Comparison of ENCODE assay signal across 11 cellular contexts in genomic region chr1:67791686-67792475, GRCh38. TPM values are rescaled to one million over a fixed set of nuclear protein-coding genes. Genes with fewer than 3 reads are reported as not detected.
DNase-seq lines count a peak whose midpoint lies in the region; ATAC-seq and TF ChIP-seq lines count a peak whose summit lies in the region.
"Had no signal": no experiment of that assay in that cellular context is flagged by ENCODE, and none has a peak within 500 bp of the region (broad histone marks: within the 10 kb centered on the region; RNA-seq: fewer than 3 reads in every experiment).

No MANE protein-coding gene starts in this region.

- no peak for TF ChIP-seq CTCF in WTC11 (IDR thresholded peaks at IDR 0.05)

- H3K4me1 Mint-ChIP-seq in WTC11: peaks cover 53% of the 10 kb centered on the region

- CTCF ChIA-PET in WTC11 (lab: Charles Lee): no interaction called here

- H3K9me3 Mint-ChIP-seq in WTC11: peaks cover 7% of the 10 kb centered on the region

- POLR2A ChIA-PET in WTC11 (lab: Charles Lee): no interaction called here

- H3K27me3 Mint-ChIP-seq in WTC11 (ENCODE audit: low read depth): no peaks in the 10 kb centered on the region

- H3F3A ChIP-seq in GM23248 (ENCODE audit: insufficient read depth): peaks cover 62% of the 10 kb centered on the region

- H3K4me1 ChIP-seq in GM23248 (ENCODE audit: insufficient read depth): peaks cover 69% of the 10 kb centered on the region
- H3K4me1 ChIP-seq in skeletal muscle tissue (ENCODE audit: control insufficient read depth in 3 of 3, insufficient read depth in 3 of 3, low read length in 3 of 3): peaks cover 20 to 31% (median 20%) of the 10 kb centered on the region in 3 donors

- no peaks in the 10 kb centered on the region for H3K27me3 ChIP-seq in GM23248 (replicated peaks; ENCODE audit: insufficient read depth)
- H3K27me3 ChIP-seq in skeletal muscle tissue (ENCODE audit: control insufficient read depth in 3 of 3, insufficient read depth in 3 of 3, low read length in 3 of 3): no peaks in the 10 kb centered on the region
- H3K27me3 ChIP-seq: neutrophil had no signal

- H4K20me1 ChIP-seq in GM23248 (ENCODE audit: insufficient read depth): no peaks in the 10 kb centered on the region

- peak overlapping the region; percentile 11 for H3K27ac Mint-ChIP-seq in WTC11

- H2AFZ ChIP-seq in GM23248: no peak overlapping the region

- in situ Hi-C loops in GM23248 (cut with MboI): no loop called here

- WGBS in GM23248 (ENCODE audit: low coverage in 1 of 2, low lambda C conversion rate in 2 of 2, missing lambda C conversion rate in 2 of 2), 2 experiments: 4% methylated on average over 8 of the region's 8 CpGs

- peak; percentile 94 for DNase-seq in GM23248
- DNase-seq in WTC11 (ENCODE audit: low spot score): no peak
- DNase-seq in glomerular visceral epithelial cell (ENCODE audit: extremely low spot score): peak; percentile 95
- no peak for DNase-seq in mucosa of gallbladder (ENCODE audit: low spot score)
- DNase-seq in activated CD4-positive, alpha-beta T cell treated with anti-CD3 and anti-CD28 coated beads for 1 hour: no peak
- no peak for DNase-seq in stimulated activated CD4-positive, alpha-beta T cell treated with anti-CD3 and anti-CD28 coated beads, Interleukin-15, amount 100 ng/mL, for 24 hours
- DNase-seq in RPMI8226: no peak
- DNase-seq: activated CD4-positive, alpha-beta T cell treated with anti-CD3 and anti-CD28 coated beads, Interleukin-2, amount 50 U/mL, for 4 hours; NCI-H2029 treated with DMSO at 0.1 percent for 48 hours had no signal

- H3K27ac ChIP-seq in GM23248 (peak overlapping the region; percentile 88), skeletal muscle tissue (ENCODE audit: low read depth, low read length) (peak overlapping the region; percentile 11)
- H3K27ac ChIP-seq: neutrophil had no signal

- H3K9ac ChIP-seq in GM23248 (peak overlapping the region; percentile 69), skeletal muscle tissue (ENCODE audit: low read depth in 1 of 3, low read length in 3 of 3) (no peak overlapping the region)

- H3K4me3 Mint-ChIP-seq in WTC11: no peak overlapping the region

- H3K4me2 ChIP-seq in GM23248 (ENCODE audit: unreplicated experiment): peak overlapping the region; percentile 81

- no peaks in the 10 kb centered on the region for H3K9me2 ChIP-seq in GM23248 (ENCODE audit: insufficient read depth)

- H3K9me3 ChIP-seq in GM23248 (ENCODE audit: low read depth) (no peaks in the 10 kb centered on the region), skeletal muscle tissue (ENCODE audit: control insufficient read depth in 3 of 3, low read length in 3 of 3) (no peaks in the 10 kb centered on the region)
- H3K9me3 ChIP-seq: neutrophil had no signal

- peaks cover 3% of the 10 kb centered on the region; the same call in 1 of the 2 replicates for H3K36me3 Mint-ChIP-seq in WTC11

- ATAC-seq in WTC11: peak; percentile 31; the same call in 1 of the 2 replicates

- H3K79me2 ChIP-seq in GM23248 (ENCODE audit: insufficient read depth): peaks cover 91% of the 10 kb centered on the region

- H3K36me3 ChIP-seq in GM23248 (ENCODE audit: low read depth): no peaks in the 10 kb centered on the region
- H3K36me3 ChIP-seq in skeletal muscle tissue (ENCODE audit: control insufficient read depth in 3 of 3, insufficient read depth in 3 of 3, low read length in 3 of 3): no peaks in the 10 kb centered on the region
- H3K36me3 ChIP-seq: neutrophil had no signal

- H3K4me3 ChIP-seq in GM23248 (peak overlapping the region; percentile 48), skeletal muscle tissue (ENCODE audit: low read length in 3 of 3) (no peak overlapping the region)

TF ChIP-seq in WTC11, 78 proteins besides CTCF, POLR2A, EP300 and RAD21:
- TF ChIP-seq MXD4 (CRISPR knock-in tag; IDR thresholded peaks at IDR 0.05; ENCODE audit: borderline replicate concordance): no peak
- no peak for TF ChIP-seq ZNF423 (CRISPR knock-in tag; IDR thresholded peaks at IDR 0.05)
- TF ChIP-seq, protein P1, sequence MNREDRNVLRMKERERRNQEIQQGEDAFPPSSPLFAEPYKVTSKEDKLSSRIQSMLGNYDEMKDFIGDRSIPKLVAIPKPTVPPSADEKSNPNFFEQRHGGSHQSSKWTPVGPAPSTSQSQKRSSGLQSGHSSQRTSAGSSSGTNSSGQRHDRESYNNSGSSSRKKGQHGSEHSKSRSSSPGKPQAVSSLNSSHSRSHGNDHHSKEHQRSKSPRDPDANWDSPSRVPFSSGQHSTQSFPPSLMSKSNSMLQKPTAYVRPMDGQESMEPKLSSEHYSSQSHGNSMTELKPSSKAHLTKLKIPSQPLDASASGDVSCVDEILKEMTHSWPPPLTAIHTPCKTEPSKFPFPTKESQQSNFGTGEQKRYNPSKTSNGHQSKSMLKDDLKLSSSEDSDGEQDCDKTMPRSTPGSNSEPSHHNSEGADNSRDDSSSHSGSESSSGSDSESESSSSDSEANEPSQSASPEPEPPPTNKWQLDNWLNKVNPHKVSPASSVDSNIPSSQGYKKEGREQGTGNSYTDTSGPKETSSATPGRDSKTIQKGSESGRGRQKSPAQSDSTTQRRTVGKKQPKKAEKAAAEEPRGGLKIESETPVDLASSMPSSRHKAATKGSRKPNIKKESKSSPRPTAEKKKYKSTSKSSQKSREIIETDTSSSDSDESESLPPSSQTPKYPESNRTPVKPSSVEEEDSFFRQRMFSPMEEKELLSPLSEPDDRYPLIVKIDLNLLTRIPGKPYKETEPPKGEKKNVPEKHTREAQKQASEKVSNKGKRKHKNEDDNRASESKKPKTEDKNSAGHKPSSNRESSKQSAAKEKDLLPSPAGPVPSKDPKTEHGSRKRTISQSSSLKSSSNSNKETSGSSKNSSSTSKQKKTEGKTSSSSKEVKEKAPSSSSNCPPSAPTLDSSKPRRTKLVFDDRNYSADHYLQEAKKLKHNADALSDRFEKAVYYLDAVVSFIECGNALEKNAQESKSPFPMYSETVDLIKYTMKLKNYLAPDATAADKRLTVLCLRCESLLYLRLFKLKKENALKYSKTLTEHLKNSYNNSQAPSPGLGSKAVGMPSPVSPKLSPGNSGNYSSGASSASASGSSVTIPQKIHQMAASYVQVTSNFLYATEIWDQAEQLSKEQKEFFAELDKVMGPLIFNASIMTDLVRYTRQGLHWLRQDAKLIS (CRISPR knock-in tag; IDR thresholded peaks at IDR 0.05; ENCODE audit: borderline replicate concordance): no peak
- TF ChIP-seq NR2C2 (CRISPR knock-in tag; IDR thresholded peaks at IDR 0.05): no peak
- no peak for TF ChIP-seq JUN (CRISPR knock-in tag; IDR thresholded peaks at IDR 0.05)
- TF ChIP-seq, protein P2, sequence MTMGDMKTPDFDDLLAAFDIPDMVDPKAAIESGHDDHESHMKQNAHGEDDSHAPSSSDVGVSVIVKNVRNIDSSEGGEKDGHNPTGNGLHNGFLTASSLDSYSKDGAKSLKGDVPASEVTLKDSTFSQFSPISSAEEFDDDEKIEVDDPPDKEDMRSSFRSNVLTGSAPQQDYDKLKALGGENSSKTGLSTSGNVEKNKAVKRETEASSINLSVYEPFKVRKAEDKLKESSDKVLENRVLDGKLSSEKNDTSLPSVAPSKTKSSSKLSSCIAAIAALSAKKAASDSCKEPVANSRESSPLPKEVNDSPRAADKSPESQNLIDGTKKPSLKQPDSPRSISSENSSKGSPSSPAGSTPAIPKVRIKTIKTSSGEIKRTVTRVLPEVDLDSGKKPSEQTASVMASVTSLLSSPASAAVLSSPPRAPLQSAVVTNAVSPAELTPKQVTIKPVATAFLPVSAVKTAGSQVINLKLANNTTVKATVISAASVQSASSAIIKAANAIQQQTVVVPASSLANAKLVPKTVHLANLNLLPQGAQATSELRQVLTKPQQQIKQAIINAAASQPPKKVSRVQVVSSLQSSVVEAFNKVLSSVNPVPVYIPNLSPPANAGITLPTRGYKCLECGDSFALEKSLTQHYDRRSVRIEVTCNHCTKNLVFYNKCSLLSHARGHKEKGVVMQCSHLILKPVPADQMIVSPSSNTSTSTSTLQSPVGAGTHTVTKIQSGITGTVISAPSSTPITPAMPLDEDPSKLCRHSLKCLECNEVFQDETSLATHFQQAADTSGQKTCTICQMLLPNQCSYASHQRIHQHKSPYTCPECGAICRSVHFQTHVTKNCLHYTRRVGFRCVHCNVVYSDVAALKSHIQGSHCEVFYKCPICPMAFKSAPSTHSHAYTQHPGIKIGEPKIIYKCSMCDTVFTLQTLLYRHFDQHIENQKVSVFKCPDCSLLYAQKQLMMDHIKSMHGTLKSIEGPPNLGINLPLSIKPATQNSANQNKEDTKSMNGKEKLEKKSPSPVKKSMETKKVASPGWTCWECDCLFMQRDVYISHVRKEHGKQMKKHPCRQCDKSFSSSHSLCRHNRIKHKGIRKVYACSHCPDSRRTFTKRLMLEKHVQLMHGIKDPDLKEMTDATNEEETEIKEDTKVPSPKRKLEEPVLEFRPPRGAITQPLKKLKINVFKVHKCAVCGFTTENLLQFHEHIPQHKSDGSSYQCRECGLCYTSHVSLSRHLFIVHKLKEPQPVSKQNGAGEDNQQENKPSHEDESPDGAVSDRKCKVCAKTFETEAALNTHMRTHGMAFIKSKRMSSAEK (CRISPR knock-in tag; IDR thresholded peaks at IDR 0.05; ENCODE audit: borderline replicate concordance): no peak
- no peak for TF ChIP-seq SP1 (CRISPR knock-in tag; conservative IDR thresholded peaks at IDR 0.05)
- no peak for TF ChIP-seq TCF7 (CRISPR knock-in tag; IDR thresholded peaks at IDR 0.05; ENCODE audit: low read depth)
- TF ChIP-seq EMX1 (CRISPR knock-in tag; IDR thresholded peaks at IDR 0.05): no peak
- no peak for TF ChIP-seq NFYB (CRISPR knock-in tag; conservative IDR thresholded peaks at IDR 0.05; ENCODE audit: low read depth)
- TF ChIP-seq, protein P3, sequence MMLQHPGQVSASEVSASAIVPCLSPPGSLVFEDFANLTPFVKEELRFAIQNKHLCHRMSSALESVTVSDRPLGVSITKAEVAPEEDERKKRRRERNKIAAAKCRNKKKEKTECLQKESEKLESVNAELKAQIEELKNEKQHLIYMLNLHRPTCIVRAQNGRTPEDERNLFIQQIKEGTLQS (CRISPR knock-in tag; conservative IDR thresholded peaks at IDR 0.05): no peak
- TF ChIP-seq ZNF138 (CRISPR knock-in tag; conservative IDR thresholded peaks at IDR 0.05): no peak
- TF ChIP-seq TEAD1 (CRISPR knock-in tag; IDR thresholded peaks at IDR 0.05): no peak

RNA-seq across cellular contexts. Expression of gene GNG12, which starts 41.4 kb away (rescaled TPM):
- total RNA-seq in GM23248 (2014; rRNA removed; shearing (Covaris generic)): 309 and 315 TPM in 2 replicates
- polyA plus RNA-seq in GM23248 (2016; fragmentation: Nextera tagmentation; extraction: Ambion mirVana): 265 TPM in 2 replicates
- total RNA-seq in WTC11 (2021): 20.7 to 23.7 TPM (median 21.9 TPM) in 3 replicates
- total RNA-seq in skeletal muscle tissue: 33.9 TPM
- total RNA-seq in mucosa of gallbladder: 89.9 TPM

Comparison
In these comparisons a context has a peak if more than half of its experiments do, and no peak if none do; other contexts are left out.
1. DNase-seq: peak in GM23248 (single experiment) and glomerular visceral epithelial cell (single experiment); none in WTC11 (single experiment), mucosa of gallbladder (single experiment), activated CD4-positive, alpha-beta T cell treated with anti-CD3 and anti-CD28 coated beads for 1 hour (single experiment), stimulated activated CD4-positive, alpha-beta T cell treated with anti-CD3 and anti-CD28 coated beads, Interleukin-15, amount 100 ng/mL, for 24 hours (single experiment) and RPMI8226 (single experiment).